1 cellular context compared by ENCODE assay signal in the genomic region with DNA sequence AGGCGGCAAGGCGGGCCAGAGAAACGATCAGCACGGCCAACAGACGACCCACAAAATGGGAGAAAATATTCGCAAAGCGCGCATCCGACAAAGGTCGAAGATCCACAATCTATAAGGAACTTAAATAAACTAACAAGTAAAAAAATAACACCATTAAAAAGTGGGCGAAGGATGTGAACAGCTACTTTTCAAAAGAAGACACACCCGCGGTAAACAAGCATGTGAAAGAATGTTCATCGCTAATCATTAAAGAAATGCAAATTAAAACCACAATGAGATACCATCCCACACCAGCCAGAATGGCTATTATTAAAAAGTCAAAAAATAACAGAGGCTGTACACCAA.
TF ChIP-seq lines count a peak whose summit lies in the region.

No MANE protein-coding gene starts in this region.

TF ChIP-seq in WTC11, 78 proteins besides CTCF, POLR2A, EP300 and RAD21 (continued from another document):
- TF ChIP-seq KAT7 (CRISPR knock-in tag; IDR thresholded peaks at IDR 0.05; ENCODE audit: borderline replicate concordance): no peak
- no peak for TF ChIP-seq USF2 (CRISPR knock-in tag; IDR thresholded peaks at IDR 0.05)
- TF ChIP-seq PRRX2 (CRISPR knock-in tag; IDR thresholded peaks at IDR 0.05): no peak
- TF ChIP-seq NFYB (CRISPR knock-in tag; conservative IDR thresholded peaks at IDR 0.05; ENCODE audit: low read depth): no peak
- no peak for TF ChIP-seq MXD4 (CRISPR knock-in tag; IDR thresholded peaks at IDR 0.05; ENCODE audit: borderline replicate concordance)
- TF ChIP-seq ESRRA (CRISPR knock-in tag; IDR thresholded peaks at IDR 0.05; ENCODE audit: borderline replicate concordance): no peak
- TF ChIP-seq ZSCAN18 (CRISPR knock-in tag; IDR thresholded peaks at IDR 0.05): no peak
- TF ChIP-seq FOXP1 (CRISPR knock-in tag; IDR thresholded peaks at IDR 0.05; ENCODE audit: borderline replicate concordance): no peak
TF ChIP-seq in WTC11: peak in this region for 0.
